Comparison of ENCODE assay signal across 14 cellular contexts in the genomic region with DNA sequence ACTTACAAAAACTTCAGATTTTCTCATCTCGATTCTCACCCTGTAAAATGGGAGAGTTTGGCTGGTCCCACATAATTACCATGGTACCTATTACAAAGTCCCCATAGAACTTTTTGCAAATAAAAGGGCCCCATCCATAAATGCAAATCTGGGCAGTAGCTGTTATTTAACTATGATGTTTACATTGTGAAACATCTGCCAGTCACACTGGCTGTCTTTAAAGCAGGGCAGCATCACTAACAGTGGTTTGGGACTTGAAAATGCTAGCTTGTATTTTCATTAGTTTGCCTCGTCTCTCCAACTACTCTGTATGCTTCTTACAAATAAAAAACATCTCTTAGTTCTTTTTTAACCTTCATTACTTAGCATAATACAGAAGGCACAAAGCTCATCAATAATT.
DNase-seq lines count a peak whose midpoint lies in the region.
"Had no signal": no experiment of that assay in that cellular context is flagged by ENCODE, and none has a peak within 500 bp of the region (broad histone marks: within the 10 kb centered on the region; RNA-seq: fewer than 3 reads in every experiment).

No MANE protein-coding gene starts in this region.

- no peak overlapping the region for H4K8ac ChIP-seq in mesendoderm (ENCODE audit: low read depth, low read length)

- no peak overlapping the region for H2BK5ac ChIP-seq in mesendoderm (ENCODE audit: low read length)

- H3K36me3 ChIP-seq in mesendoderm (ENCODE audit: control insufficient read depth, insufficient read depth, low read length), result no peaks in the 10 kb centered on the region
- H3K36me3 ChIP-seq: BLaER1, HAP-1 had no signal

- H3K4ac ChIP-seq in mesendoderm (ENCODE audit: low read depth, low read length), result no peak overlapping the region

- no peaks in the 10 kb centered on the region for H3K79me1 ChIP-seq in mesendoderm (ENCODE audit: low read length)

- no peak overlapping the region for H3K4me2 ChIP-seq in mesendoderm (ENCODE audit: low read length)
- H3K4me2 ChIP-seq: BLaER1 had no signal

- no peak overlapping the region for H4K5ac ChIP-seq in mesendoderm (ENCODE audit: low read length)

- H2BK120ac ChIP-seq in mesendoderm (ENCODE audit: low read depth, low read length), result no peak overlapping the region

- WGBS in mesendoderm (ENCODE audit: extremely low coverage, insufficient coverage, low lambda C conversion rate), result no CpG with 5 or more reads among the region's 2 CpGs

- no peaks in the 10 kb centered on the region for H3K4me1 ChIP-seq in mesendoderm (ENCODE audit: control insufficient read depth, low read depth, low read length)
- H3K4me1 ChIP-seq: BLaER1, Caco-2, HAP-1 had no signal

- no peaks in the 10 kb centered on the region for H3K27me3 ChIP-seq in mesendoderm (ENCODE audit: insufficient read depth, low read length, poor library complexity)
- H3K27me3 ChIP-seq: BLaER1 had no signal

- H2AK5ac ChIP-seq in mesendoderm (ENCODE audit: low read length), result no peak overlapping the region

- DNase-seq in NCI-H1092 treated with DMSO at 0.1 percent for 48 hours (lab: John Stamatoyannopoulos, UW) (peak; percentile 35), NCI-H1092 (lab: John Stamatoyannopoulos, UW) (no peak), NCI-H748 (lab: John Stamatoyannopoulos, UW; ENCODE audit: unreplicated experiment) (peak; percentile 61), NCI-H748 treated with DMSO at 0.1 percent for 48 hours (lab: John Stamatoyannopoulos, UW) (no peak), NCI-H526 (lab: John Stamatoyannopoulos, UW) (peak; percentile 77 to 87), mesendoderm (no peak)
- DNase-seq in activated naive CD4-positive, alpha-beta T cell treated with anti-CD3 and anti-CD28 coated beads, Interleukin-2, amount 50 U/mL, for 16 hours, result no peak
- DNase-seq: 8988T; AML-193; Caco-2; CD8-positive, alpha-beta memory T cell; GF-D8 had no signal

- no peak overlapping the region for H3K4me3 ChIP-seq in mesendoderm (ENCODE audit: low read length)
- H3K4me3 ChIP-seq: BLaER1, HAP-1 had no signal

- no peak overlapping the region for H3K56ac ChIP-seq in mesendoderm (ENCODE audit: low read length)

- H3K27ac ChIP-seq in mesendoderm (ENCODE audit: low read depth, low read length), result no peak overlapping the region
- H3K27ac ChIP-seq: BLaER1 had no signal

- no peak overlapping the region for H2BK15ac ChIP-seq in mesendoderm (replicated peaks; ENCODE audit: low read depth)

- H3K23ac ChIP-seq in mesendoderm (ENCODE audit: low read length), result no peak overlapping the region

- H3K18ac ChIP-seq in mesendoderm (ENCODE audit: low read length), result no peak overlapping the region

- H3K9ac ChIP-seq in mesendoderm (ENCODE audit: low read length), result no peak overlapping the region
- H3K9ac ChIP-seq: BLaER1 had no signal

- no peaks in the 10 kb centered on the region for H3K79me2 ChIP-seq in mesendoderm (ENCODE audit: control insufficient read depth, insufficient read depth, low read length)

Comparison
In these comparisons a context has a peak if more than half of its experiments do, and no peak if none do; other contexts are left out.
1. DNase-seq: peak in NCI-H1092 treated with DMSO at 0.1 percent for 48 hours (single experiment), NCI-H748 (single experiment) and NCI-H526 (2 of 2); none in NCI-H1092 (single experiment), NCI-H748 treated with DMSO at 0.1 percent for 48 hours (single experiment), activated naive CD4-positive, alpha-beta T cell treated with anti-CD3 and anti-CD28 coated beads, Interleukin-2, amount 50 U/mL, for 16 hours (single experiment) and mesendoderm (single experiment).